ENCODE assay signal across 1 cellular context in the genomic region with DNA sequence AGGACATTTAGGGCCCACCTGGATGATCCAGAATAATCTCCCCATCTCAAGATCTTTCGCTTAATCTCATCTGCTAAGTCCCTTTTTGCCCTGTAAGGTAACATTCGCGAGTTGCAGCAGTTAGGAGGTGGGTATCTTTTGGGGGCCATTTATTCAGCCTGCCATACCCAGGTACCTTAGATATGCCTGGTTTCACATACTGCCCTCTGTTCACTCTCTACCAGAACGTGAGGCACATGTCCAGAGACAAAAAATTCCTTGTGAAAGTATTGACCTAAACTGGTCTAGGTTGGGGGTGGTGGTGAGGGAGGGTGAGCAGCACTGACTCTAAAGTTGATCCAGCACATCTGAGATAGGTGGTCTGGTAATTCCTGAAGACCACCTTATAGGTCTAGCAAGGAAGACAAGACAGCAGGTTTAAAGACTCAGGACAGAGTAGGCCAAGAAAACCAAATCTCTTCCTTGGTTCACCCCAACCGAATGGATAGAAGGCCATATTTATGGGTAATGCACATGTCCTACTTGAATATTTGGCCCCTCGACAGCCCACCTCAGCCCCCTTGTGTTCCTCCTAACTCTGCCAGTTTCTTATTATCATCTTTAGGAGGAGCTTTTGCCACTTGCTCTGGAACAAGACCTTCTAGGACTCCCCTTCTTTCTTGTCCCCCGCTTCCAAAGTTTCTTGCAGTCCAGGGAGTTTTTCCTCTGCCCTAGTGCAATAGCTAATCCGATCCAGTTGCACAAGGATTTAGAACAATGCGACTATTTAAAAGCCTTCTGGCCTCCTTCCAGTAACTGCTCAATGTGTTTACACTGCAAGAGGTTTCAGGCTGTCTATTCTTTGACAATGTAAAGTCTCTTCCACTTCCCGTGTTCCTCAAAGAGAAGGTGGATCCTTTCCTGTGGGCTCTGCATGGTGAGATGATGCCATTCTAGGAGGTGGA.
A peak's percentile ranks its signal among the peaks of the same experiment; 100 is the strongest.
TF ChIP-seq lines count a peak whose summit lies in the region.

No MANE protein-coding gene starts in this region.

TF ChIP-seq in HepG2, 621 proteins besides CTCF, POLR2A, EP300 and RAD21 (continued from another document and continues in another):
- TF ChIP-seq, protein P1, sequence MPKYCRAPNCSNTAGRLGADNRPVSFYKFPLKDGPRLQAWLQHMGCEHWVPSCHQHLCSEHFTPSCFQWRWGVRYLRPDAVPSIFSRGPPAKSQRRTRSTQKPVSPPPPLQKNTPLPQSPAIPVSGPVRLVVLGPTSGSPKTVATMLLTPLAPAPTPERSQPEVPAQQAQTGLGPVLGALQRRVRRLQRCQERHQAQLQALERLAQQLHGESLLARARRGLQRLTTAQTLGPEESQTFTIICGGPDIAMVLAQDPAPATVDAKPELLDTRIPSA (CRISPR knock-in tag; IDR thresholded peaks at IDR 0.05; ENCODE audit: borderline replicate concordance): no peak
- peak; percentile 97 for TF ChIP-seq HMG20A (CRISPR knock-in tag; IDR thresholded peaks at IDR 0.05; ENCODE audit: borderline replicate concordance)
- TF ChIP-seq NFKB2 (CRISPR knock-in tag; IDR thresholded peaks at IDR 0.05; ENCODE audit: borderline replicate concordance): no peak
- peak; percentile 93 for TF ChIP-seq NCOA2 (CRISPR knock-in tag; IDR thresholded peaks at IDR 0.05)
- no peak for TF ChIP-seq SOX6 (IDR thresholded peaks at IDR 0.05)
- TF ChIP-seq SOX6 (CRISPR knock-in tag; IDR thresholded peaks at IDR 0.05): peak; percentile 99
- no peak for TF ChIP-seq ZNF616 (CRISPR knock-in tag; IDR thresholded peaks at IDR 0.05; ENCODE audit: low read depth)
- TF ChIP-seq ZNF766 (CRISPR knock-in tag; IDR thresholded peaks at IDR 0.05; ENCODE audit: borderline replicate concordance): peak; percentile 97
- TF ChIP-seq, protein P2, sequence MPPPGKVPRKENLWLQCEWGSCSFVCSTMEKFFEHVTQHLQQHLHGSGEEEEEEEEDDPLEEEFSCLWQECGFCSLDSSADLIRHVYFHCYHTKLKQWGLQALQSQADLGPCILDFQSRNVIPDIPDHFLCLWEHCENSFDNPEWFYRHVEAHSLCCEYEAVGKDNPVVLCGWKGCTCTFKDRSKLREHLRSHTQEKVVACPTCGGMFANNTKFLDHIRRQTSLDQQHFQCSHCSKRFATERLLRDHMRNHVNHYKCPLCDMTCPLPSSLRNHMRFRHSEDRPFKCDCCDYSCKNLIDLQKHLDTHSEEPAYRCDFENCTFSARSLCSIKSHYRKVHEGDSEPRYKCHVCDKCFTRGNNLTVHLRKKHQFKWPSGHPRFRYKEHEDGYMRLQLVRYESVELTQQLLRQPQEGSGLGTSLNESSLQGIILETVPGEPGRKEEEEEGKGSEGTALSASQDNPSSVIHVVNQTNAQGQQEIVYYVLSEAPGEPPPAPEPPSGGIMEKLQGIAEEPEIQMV (CRISPR knock-in tag; IDR thresholded peaks at IDR 0.05; ENCODE audit: low read depth): 0 out of 2 replicates have a peak, but pooled peaks have one; percentile 18
- TF ChIP-seq CCDC6 (CRISPR knock-in tag; IDR thresholded peaks at IDR 0.05): no peak
- no peak for TF ChIP-seq ZNF10 (CRISPR knock-in tag; IDR thresholded peaks at IDR 0.05; ENCODE audit: borderline replicate concordance, low read depth)
- peak; percentile 74 for TF ChIP-seq NR2F6 (IDR thresholded peaks at IDR 0.05)
- peak; percentile 82 for TF ChIP-seq NR2F6 (CRISPR knock-in tag; IDR thresholded peaks at IDR 0.05)
- TF ChIP-seq ZNF564 (CRISPR knock-in tag; IDR thresholded peaks at IDR 0.05): no peak
- no peak for TF ChIP-seq SMAD9 (CRISPR knock-in tag; IDR thresholded peaks at IDR 0.05)
- TF ChIP-seq, protein P3, sequence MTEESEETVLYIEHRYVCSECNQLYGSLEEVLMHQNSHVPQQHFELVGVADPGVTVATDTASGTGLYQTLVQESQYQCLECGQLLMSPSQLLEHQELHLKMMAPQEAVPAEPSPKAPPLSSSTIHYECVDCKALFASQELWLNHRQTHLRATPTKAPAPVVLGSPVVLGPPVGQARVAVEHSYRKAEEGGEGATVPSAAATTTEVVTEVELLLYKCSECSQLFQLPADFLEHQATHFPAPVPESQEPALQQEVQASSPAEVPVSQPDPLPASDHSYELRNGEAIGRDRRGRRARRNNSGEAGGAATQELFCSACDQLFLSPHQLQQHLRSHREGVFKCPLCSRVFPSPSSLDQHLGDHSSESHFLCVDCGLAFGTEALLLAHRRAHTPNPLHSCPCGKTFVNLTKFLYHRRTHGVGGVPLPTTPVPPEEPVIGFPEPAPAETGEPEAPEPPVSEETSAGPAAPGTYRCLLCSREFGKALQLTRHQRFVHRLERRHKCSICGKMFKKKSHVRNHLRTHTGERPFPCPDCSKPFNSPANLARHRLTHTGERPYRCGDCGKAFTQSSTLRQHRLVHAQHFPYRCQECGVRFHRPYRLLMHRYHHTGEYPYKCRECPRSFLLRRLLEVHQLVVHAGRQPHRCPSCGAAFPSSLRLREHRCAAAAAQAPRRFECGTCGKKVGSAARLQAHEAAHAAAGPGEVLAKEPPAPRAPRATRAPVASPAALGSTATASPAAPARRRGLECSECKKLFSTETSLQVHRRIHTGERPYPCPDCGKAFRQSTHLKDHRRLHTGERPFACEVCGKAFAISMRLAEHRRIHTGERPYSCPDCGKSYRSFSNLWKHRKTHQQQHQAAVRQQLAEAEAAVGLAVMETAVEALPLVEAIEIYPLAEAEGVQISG (CRISPR knock-in tag; IDR thresholded peaks at IDR 0.05): peak; percentile 47; the same call in 1 of the 2 replicates
- peak; percentile 24; the same call in 1 of the 2 replicates for TF ChIP-seq SPEN (CRISPR knock-in tag; IDR thresholded peaks at IDR 0.05; ENCODE audit: low read depth)
- TF ChIP-seq ONECUT2 (CRISPR knock-in tag; IDR thresholded peaks at IDR 0.05): 0 out of 2 replicates have a peak, but pooled peaks have one; percentile 23
- TF ChIP-seq, protein P4, sequence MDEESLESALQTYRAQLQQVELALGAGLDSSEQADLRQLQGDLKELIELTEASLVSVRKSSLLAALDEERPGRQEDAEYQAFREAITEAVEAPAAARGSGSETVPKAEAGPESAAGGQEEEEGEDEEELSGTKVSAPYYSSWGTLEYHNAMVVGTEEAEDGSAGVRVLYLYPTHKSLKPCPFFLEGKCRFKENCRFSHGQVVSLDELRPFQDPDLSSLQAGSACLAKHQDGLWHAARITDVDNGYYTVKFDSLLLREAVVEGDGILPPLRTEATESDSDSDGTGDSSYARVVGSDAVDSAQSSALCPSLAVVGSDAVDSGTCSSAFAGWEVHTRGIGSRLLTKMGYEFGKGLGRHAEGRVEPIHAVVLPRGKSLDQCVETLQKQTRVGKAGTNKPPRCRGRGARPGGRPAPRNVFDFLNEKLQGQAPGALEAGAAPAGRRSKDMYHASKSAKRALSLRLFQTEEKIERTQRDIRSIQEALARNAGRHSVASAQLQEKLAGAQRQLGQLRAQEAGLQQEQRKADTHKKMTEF (CRISPR knock-in tag; IDR thresholded peaks at IDR 0.05): peak; percentile 95
- peak; percentile 95 for TF ChIP-seq HDAC2 (CRISPR knock-in tag; IDR thresholded peaks at IDR 0.05)
- TF ChIP-seq, protein P5, sequence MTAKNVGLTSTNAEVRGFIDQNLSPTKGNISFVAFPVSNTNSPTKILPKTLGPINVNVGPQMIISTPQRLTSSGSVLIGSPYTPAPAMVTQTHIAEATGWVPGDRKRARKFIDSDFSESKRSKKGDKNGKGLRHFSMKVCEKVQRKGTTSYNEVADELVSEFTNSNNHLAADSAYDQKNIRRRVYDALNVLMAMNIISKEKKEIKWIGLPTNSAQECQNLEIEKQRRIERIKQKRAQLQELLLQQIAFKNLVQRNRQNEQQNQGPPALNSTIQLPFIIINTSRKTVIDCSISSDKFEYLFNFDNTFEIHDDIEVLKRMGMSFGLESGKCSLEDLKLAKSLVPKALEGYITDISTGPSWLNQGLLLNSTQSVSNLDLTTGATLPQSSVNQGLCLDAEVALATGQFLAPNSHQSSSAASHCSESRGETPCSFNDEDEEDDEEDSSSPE (CRISPR knock-in tag; IDR thresholded peaks at IDR 0.05): no peak
- TF ChIP-seq FOXA1 (IDR thresholded peaks at IDR 0.05): 0 out of 2 replicates have a peak, but pooled peaks have one; percentile 26
- TF ChIP-seq FOXA1 (CRISPR knock-in tag; IDR thresholded peaks at IDR 0.05): peak; percentile 98
- no peak for TF ChIP-seq ZNF329 (CRISPR knock-in tag; IDR thresholded peaks at IDR 0.05; ENCODE audit: low read depth)
- 0 out of 2 replicates have a peak, but pooled peaks have one; percentile 25 for TF ChIP-seq ZSCAN22 (CRISPR knock-in tag; IDR thresholded peaks at IDR 0.05)
- TF ChIP-seq NR2F2 (IDR thresholded peaks at IDR 0.05; ENCODE audit: borderline replicate concordance, low read depth): peak; percentile 49; the same call in 1 of the 2 replicates
- no peak for TF ChIP-seq ZBTB38 (CRISPR knock-in tag; IDR thresholded peaks at IDR 0.05)
- no peak for TF ChIP-seq ZBTB42 (CRISPR knock-in tag; IDR thresholded peaks at IDR 0.05)
- TF ChIP-seq ZFP1 (CRISPR knock-in tag; IDR thresholded peaks at IDR 0.05): peak; percentile 95
- no peak for TF ChIP-seq ZNF850 (CRISPR knock-in tag; conservative IDR thresholded peaks at IDR 0.05)
- no peak for TF ChIP-seq JUN (CRISPR knock-in tag; IDR thresholded peaks at IDR 0.05)
- TF ChIP-seq, protein P6, sequence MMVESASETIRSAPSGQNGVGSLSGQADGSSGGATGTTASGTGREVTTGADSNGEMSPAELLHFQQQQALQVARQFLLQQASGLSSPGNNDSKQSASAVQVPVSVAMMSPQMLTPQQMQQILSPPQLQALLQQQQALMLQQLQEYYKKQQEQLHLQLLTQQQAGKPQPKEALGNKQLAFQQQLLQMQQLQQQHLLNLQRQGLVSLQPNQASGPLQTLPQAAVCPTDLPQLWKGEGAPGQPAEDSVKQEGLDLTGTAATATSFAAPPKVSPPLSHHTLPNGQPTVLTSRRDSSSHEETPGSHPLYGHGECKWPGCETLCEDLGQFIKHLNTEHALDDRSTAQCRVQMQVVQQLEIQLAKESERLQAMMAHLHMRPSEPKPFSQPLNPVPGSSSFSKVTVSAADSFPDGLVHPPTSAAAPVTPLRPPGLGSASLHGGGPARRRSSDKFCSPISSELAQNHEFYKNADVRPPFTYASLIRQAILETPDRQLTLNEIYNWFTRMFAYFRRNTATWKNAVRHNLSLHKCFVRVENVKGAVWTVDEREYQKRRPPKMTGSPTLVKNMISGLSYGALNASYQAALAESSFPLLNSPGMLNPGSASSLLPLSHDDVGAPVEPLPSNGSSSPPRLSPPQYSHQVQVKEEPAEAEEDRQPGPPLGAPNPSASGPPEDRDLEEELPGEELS (CRISPR knock-in tag; IDR thresholded peaks at IDR 0.05): peak; percentile 90
- TF ChIP-seq, protein P7, sequence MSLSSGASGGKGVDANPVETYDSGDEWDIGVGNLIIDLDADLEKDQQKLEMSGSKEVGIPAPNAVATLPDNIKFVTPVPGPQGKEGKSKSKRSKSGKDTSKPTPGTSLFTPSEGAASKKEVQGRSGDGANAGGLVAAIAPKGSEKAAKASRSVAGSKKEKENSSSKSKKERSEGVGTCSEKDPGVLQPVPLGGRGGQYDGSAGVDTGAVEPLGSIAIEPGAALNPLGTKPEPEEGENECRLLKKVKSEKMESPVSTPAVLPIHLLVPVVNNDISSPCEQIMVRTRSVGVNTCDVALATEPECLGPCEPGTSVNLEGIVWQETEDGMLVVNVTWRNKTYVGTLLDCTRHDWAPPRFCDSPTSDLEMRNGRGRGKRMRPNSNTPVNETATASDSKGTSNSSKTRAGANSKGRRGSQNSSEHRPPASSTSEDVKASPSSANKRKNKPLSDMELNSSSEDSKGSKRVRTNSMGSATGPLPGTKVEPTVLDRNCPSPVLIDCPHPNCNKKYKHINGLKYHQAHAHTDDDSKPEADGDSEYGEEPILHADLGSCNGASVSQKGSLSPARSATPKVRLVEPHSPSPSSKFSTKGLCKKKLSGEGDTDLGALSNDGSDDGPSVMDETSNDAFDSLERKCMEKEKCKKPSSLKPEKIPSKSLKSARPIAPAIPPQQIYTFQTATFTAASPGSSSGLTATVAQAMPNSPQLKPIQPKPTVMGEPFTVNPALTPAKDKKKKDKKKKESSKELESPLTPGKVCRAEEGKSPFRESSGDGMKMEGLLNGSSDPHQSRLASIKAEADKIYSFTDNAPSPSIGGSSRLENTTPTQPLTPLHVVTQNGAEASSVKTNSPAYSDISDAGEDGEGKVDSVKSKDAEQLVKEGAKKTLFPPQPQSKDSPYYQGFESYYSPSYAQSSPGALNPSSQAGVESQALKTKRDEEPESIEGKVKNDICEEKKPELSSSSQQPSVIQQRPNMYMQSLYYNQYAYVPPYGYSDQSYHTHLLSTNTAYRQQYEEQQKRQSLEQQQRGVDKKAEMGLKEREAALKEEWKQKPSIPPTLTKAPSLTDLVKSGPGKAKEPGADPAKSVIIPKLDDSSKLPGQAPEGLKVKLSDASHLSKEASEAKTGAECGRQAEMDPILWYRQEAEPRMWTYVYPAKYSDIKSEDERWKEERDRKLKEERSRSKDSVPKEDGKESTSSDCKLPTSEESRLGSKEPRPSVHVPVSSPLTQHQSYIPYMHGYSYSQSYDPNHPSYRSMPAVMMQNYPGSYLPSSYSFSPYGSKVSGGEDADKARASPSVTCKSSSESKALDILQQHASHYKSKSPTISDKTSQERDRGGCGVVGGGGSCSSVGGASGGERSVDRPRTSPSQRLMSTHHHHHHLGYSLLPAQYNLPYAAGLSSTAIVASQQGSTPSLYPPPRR (CRISPR knock-in tag; IDR thresholded peaks at IDR 0.05; ENCODE audit: borderline replicate concordance): peak; percentile 67
- peak; percentile 91 for TF ChIP-seq ZNF7 (CRISPR knock-in tag; IDR thresholded peaks at IDR 0.05)
- TF ChIP-seq KLF6 (CRISPR knock-in tag; IDR thresholded peaks at IDR 0.05): peak; percentile 60; the same call in 1 of the 2 replicates
- TF ChIP-seq KDM6A (CRISPR knock-in tag; IDR thresholded peaks at IDR 0.05; ENCODE audit: low read depth): 0 out of 2 replicates have a peak, but pooled peaks have one; percentile 32
- no peak for TF ChIP-seq ATM (IDR thresholded peaks at IDR 0.05; ENCODE audit: borderline replicate concordance)
- TF ChIP-seq ZNF792 (CRISPR knock-in tag; IDR thresholded peaks at IDR 0.05): peak; percentile 94
- TF ChIP-seq, protein P8, sequence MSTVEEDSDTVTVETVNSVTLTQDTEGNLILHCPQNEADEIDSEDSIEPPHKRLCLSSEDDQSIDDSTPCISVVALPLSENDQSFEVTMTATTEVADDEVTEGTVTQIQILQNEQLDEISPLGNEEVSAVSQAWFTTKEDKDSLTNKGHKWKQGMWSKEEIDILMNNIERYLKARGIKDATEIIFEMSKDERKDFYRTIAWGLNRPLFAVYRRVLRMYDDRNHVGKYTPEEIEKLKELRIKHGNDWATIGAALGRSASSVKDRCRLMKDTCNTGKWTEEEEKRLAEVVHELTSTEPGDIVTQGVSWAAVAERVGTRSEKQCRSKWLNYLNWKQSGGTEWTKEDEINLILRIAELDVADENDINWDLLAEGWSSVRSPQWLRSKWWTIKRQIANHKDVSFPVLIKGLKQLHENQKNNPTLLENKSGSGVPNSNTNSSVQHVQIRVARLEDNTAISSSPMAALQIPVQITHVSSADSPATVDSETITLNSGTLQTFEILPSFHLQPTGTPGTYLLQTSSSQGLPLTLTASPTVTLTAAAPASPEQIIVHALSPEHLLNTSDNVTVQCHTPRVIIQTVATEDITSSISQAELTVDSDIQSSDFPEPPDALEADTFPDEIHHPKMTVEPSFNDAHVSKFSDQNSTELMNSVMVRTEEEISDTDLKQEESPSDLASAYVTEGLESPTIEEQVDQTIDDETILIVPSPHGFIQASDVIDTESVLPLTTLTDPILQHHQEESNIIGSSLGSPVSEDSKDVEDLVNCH (CRISPR knock-in tag; IDR thresholded peaks at IDR 0.05): no peak
- TF ChIP-seq ZKSCAN8 (CRISPR knock-in tag; IDR thresholded peaks at IDR 0.05; ENCODE audit: borderline replicate concordance): peak; percentile 91
- no peak for TF ChIP-seq GABPA (IDR thresholded peaks at IDR 0.05; ENCODE audit: low read depth, low read length)
- peak; percentile 75 for TF ChIP-seq GABPA (CRISPR knock-in tag; IDR thresholded peaks at IDR 0.05; ENCODE audit: low read depth)
- TF ChIP-seq HHEX (CRISPR knock-in tag; IDR thresholded peaks at IDR 0.05): peak; percentile 50; the same call in 1 of the 2 replicates
- TF ChIP-seq NFYC (CRISPR knock-in tag; IDR thresholded peaks at IDR 0.05): no peak
- TF ChIP-seq SP5 (CRISPR knock-in tag; IDR thresholded peaks at IDR 0.05; ENCODE audit: borderline replicate concordance, low read depth): no peak; the same call in 1 of the 2 replicates
